Comparison of ENCODE assay signal across 1 cellular context in the genomic region with DNA sequence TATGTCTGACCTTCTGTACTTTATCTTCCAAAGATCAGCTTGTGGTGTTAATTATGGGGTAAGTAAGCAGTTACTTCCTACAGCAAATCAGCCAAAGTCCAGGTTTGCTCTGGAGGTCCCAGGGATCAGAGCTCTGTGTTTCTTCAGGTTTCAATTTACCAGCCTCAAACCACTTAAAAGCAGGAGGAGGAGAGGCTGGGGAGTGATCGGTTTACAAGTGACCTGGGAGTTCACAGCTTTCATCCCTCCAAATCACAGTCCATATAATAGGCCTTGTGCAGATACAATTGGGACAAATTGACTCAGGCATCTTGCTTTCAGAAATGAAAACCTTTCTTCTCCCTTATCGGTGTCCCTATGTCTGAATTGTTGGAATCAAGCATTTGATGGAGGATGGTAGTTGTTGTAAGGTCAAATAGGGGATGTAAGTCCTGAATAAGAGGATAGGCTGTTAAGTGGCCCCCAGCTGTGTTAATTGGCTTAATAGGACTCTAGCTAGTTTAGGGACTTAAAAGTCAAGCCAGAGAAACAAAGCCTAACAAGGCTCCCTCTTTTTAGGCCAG.
TF ChIP-seq lines count a peak whose summit lies in the region.

No MANE protein-coding gene starts in this region.

TF ChIP-seq in H1, 55 proteins besides CTCF, POLR2A, EP300 and RAD21 (continued from another document):
- TF ChIP-seq, protein P1, sequence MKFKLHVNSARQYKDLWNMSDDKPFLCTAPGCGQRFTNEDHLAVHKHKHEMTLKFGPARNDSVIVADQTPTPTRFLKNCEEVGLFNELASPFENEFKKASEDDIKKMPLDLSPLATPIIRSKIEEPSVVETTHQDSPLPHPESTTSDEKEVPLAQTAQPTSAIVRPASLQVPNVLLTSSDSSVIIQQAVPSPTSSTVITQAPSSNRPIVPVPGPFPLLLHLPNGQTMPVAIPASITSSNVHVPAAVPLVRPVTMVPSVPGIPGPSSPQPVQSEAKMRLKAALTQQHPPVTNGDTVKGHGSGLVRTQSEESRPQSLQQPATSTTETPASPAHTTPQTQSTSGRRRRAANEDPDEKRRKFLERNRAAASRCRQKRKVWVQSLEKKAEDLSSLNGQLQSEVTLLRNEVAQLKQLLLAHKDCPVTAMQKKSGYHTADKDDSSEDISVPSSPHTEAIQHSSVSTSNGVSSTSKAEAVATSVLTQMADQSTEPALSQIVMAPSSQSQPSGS (IDR thresholded peaks at IDR 0.05; ENCODE audit: low read length): no peak
